Comparison of ENCODE assay signal across 1 cellular context in genomic region chr10:70412356-70412755, GRCh38.
TF ChIP-seq lines count a peak whose summit lies in the region.

No MANE protein-coding gene starts in this region.

TF ChIP-seq in GM12878, 131 proteins besides CTCF, POLR2A, EP300 and RAD21:
- peak; percentile 62; the same call in 1 of the 2 replicates for TF ChIP-seq PAX5 (IDR thresholded peaks at IDR 0.05; ENCODE audit: borderline replicate concordance, low read depth, low read length)
- peak; percentile 85; the same call in 1 of the 2 replicates for TF ChIP-seq PAX8 (IDR thresholded peaks at IDR 0.05)
- no peak for TF ChIP-seq POU2F2 (IDR thresholded peaks at IDR 0.05; ENCODE audit: borderline replicate concordance, low read depth, low read length)
